Comparison of ENCODE assay signal across 13 cellular contexts in the genomic region with DNA sequence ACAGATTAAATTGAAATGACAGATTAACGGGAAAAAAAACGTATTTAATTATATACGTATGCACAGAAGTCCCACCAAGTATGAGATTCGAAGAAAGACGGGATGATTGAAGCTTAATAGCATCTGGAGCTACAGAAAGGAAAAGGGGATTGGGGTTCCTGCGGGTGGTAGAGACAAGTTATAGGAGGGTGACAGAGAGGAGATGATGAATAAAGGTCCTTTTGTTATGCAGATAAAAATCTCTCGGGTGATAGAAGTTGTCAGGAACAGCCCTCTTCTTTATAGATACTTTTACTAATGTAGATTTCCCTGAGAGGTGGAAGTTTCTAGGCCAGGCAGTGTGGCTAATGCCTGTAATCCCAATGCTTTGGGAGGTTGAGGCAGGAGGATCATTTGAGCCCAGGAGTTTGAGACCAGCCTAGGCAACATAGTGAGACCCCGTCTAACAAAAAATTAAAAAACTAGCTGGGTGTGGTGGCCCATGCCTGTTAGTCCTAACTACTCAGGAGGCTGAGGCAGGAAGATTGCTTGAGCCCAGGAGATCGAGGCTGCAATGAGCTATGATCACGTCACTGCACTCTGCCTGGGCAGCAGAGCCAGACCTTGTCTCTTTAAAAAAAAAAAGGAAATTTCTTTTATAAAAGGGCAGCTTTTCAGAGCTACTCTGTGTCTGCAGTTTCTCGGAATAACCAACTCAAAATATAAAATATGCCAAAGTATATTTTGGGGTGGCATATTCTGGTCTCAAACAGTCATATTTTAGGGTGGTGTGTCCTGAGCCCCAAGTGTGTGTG.
DNase-seq lines count a peak whose midpoint lies in the region; ATAC-seq and TF ChIP-seq lines count a peak whose summit lies in the region.
"Had no signal": no experiment of that assay in that cellular context is flagged by ENCODE, and none has a peak within 500 bp of the region (broad histone marks: within the 10 kb centered on the region; RNA-seq: fewer than 3 reads in every experiment).

No MANE protein-coding gene starts in this region.

- TF ChIP-seq POLR2A in HCT116 (IDR thresholded peaks at IDR 0.05; ENCODE audit: borderline replicate concordance, extremely low read depth, insufficient read depth, insufficient read length) = no peak
- no peak for TF ChIP-seq POLR2A in right lobe of liver (IDR thresholded peaks at IDR 0.05)

- H3K9ac ChIP-seq in HCT116 (ENCODE audit: low read length) = peak overlapping the region; percentile 79

- intact Hi-C loops in HCT116 (cut with micrococcal nuclease) = no loop called here
- intact Hi-C loops in activated T-helper 2 cell treated with anti-CD3 and anti-CD28 coated beads, Interferon-gamma antibody, Interleukin-2, Interleukin-4, amounts not matched to agents 10 μg/mL and 5 μg/mL and 100 μg/mL, durations not matched to agents 14 hours and 24 hours and 36 hours (cut with micrococcal nuclease) = no loop called here
- intact Hi-C loops in right lobe of liver (cut with DNase I) = no loop called here
- intact Hi-C loops in CD8-positive, alpha-beta T cell (cut with DNase I, micrococcal nuclease) = no loop called here

- RAD21 ChIA-PET in HCT116 (lab: Charles Lee; ENCODE audit: low non-redundant PET in 1 of 2, low total read pairs in 2 of 2, uncharacterized antibody in 2 of 2, unreplicated experiment in 2 of 2) = no interaction called here

- no peaks in the 10 kb centered on the region for H3K9me2 ChIP-seq in HCT116 (ENCODE audit: insufficient read depth)

- no TSS peak for BruUV-seq in HCT116 (replicated peaks; lab: Mats Ljungman, UMichigan)

- H3K4me2 ChIP-seq in HCT116 (ENCODE audit: low read length) = peak overlapping the region; percentile 93; the same call in 1 of the 2 replicates

- H3K9me3 Mint-ChIP-seq in activated T-helper 2 cell treated with anti-CD3 and anti-CD28 coated beads, Interferon-gamma antibody, Interleukin-2, Interleukin-4, amounts not matched to agents 10 μg/mL and 5 μg/mL and 100 μg/mL, durations not matched to agents 14 hours and 24 hours and 36 hours = no peaks in the 10 kb centered on the region
- H3K9me3 Mint-ChIP-seq in CD8-positive, alpha-beta T cell = no peaks in the 10 kb centered on the region

- no peak for TF ChIP-seq CTCF in HCT116 (IDR thresholded peaks at IDR 0.05 in 2 of 3, conservative IDR thresholded peaks at IDR 0.05 in 1 of 3; ENCODE audit: borderline replicate concordance in 1 of 3, insufficient read depth in 1 of 3, low read depth in 2 of 3, low read length in 2 of 3)
- TF ChIP-seq CTCF in right lobe of liver (IDR thresholded peaks at IDR 0.05) = no peak
- no peak for TF ChIP-seq CTCF in CD8-positive, alpha-beta T cell (IDR thresholded peaks at IDR 0.05)

- no peak overlapping the region for H3K4me3 Mint-ChIP-seq in activated T-helper 2 cell treated with anti-CD3 and anti-CD28 coated beads, Interferon-gamma antibody, Interleukin-2, Interleukin-4, amounts not matched to agents 10 μg/mL and 5 μg/mL and 100 μg/mL, durations not matched to agents 14 hours and 24 hours and 36 hours (ENCODE audit: low read depth)
- H3K4me3 Mint-ChIP-seq in CD8-positive, alpha-beta T cell = no peak overlapping the region
- H3K4me3 Mint-ChIP-seq: activated CD8-positive, alpha-beta memory T cell treated with anti-CD3 and anti-CD28 coated beads, Interleukin-2, amount 10 ng/mL, durations not matched to agents 7 days and 5 days had no signal

- no peaks in the 10 kb centered on the region for H4K20me1 ChIP-seq in HCT116 (ENCODE audit: insufficient read depth)

- peaks cover 47% of the 10 kb centered on the region for H3K36me3 Mint-ChIP-seq in activated T-helper 2 cell treated with anti-CD3 and anti-CD28 coated beads, Interferon-gamma antibody, Interleukin-2, Interleukin-4, amounts not matched to agents 10 μg/mL and 5 μg/mL and 100 μg/mL, durations not matched to agents 14 hours and 24 hours and 36 hours (ENCODE audit: low read depth)
- H3K36me3 Mint-ChIP-seq in CD8-positive, alpha-beta T cell = peaks cover 77% of the 10 kb centered on the region

- H3K36me3 ChIP-seq in HCT116 (ENCODE audit: control insufficient read depth in 1 of 2, insufficient read depth in 2 of 2, low read length in 2 of 2) (no peaks in the 10 kb centered on the region), right lobe of liver (peaks cover 0 to 9% (median 0%) of the 10 kb centered on the region in 4 donors)
- peaks cover 30% of the 10 kb centered on the region for H3K36me3 ChIP-seq in CD8-positive, alpha-beta T cell (ENCODE audit: insufficient read depth, low read length)

- H3K27me3 Mint-ChIP-seq in activated T-helper 2 cell treated with anti-CD3 and anti-CD28 coated beads, Interferon-gamma antibody, Interleukin-2, Interleukin-4, amounts not matched to agents 10 μg/mL and 5 μg/mL and 100 μg/mL, durations not matched to agents 14 hours and 24 hours and 36 hours (ENCODE audit: low read depth) = no peaks in the 10 kb centered on the region
- no peaks in the 10 kb centered on the region for H3K27me3 Mint-ChIP-seq in CD8-positive, alpha-beta T cell (ENCODE audit: low read depth)
- H3K27me3 Mint-ChIP-seq: activated CD8-positive, alpha-beta memory T cell treated with anti-CD3 and anti-CD28 coated beads, Interleukin-2, amount 10 ng/mL, durations not matched to agents 7 days and 5 days had no signal

- no peak for DNase-seq in HCT116 (ENCODE audit: low read depth, low spot score)
- no peak for DNase-seq in activated T-helper 2 cell treated with anti-CD3 and anti-CD28 coated beads, Interferon-gamma antibody, Interleukin-2, Interleukin-4, amounts not matched to agents 10 μg/mL and 5 μg/mL and 100 μg/mL, durations not matched to agents 14 hours and 24 hours and 36 hours (ENCODE audit: low spot score)
- DNase-seq in right lobe of liver = no peak
- no peak for DNase-seq in substantia nigra (lab: John Stamatoyannopoulos, UW)
- no peak for DNase-seq in HEK293T (ENCODE audit: extremely low spot score)
- no peak for DNase-seq in CD8-positive, alpha-beta T cell
- DNase-seq: activated CD8-positive, alpha-beta memory T cell treated with anti-CD3 and anti-CD28 coated beads, Interleukin-2, amount 10 ng/mL, durations not matched to agents 7 days and 5 days; body of pancreas; NCI-H1092 treated with DMSO at 0.1 percent for 48 hours; pancreas; T-helper 2 cell had no signal

- peak overlapping the region; percentile 96; the same call in 1 of the 2 replicates for H3K27ac ChIP-seq in HCT116 (ENCODE audit: low read depth, low read length)
- H3K27ac ChIP-seq in right lobe of liver = peak overlapping the region in 2 of 3 donors; percentile 81 to 88
- peak overlapping the region; percentile 82 for H3K27ac ChIP-seq in substantia nigra (ENCODE audit: low read depth, low read length, poor library complexity, severe bottlenecking)
- no peak overlapping the region for H3K27ac ChIP-seq in CD8-positive, alpha-beta T cell (ENCODE audit: low read depth, low read length)

- no peaks in the 10 kb centered on the region for H3K79me2 ChIP-seq in HCT116 (ENCODE audit: insufficient read depth, low read length)

- WGBS in right lobe of liver (ENCODE audit: insufficient coverage, low coverage, low lambda C conversion rate, missing lambda C conversion rate) = 88% methylated on average over 11 of the region's 11 CpGs

- H3K9me3 ChIP-seq in HCT116 (ENCODE audit: control insufficient read depth in 1 of 2, insufficient read depth in 1 of 2, low read depth in 1 of 2, low read length in 2 of 2) = no peaks in the 10 kb centered on the region
- no peaks in the 10 kb centered on the region for H3K9me3 ChIP-seq in right lobe of liver
- H3K9me3 ChIP-seq in CD8-positive, alpha-beta T cell (ENCODE audit: low read length) = no peaks in the 10 kb centered on the region
- H3K9me3 ChIP-seq: body of pancreas, pancreas had no signal

- CTCF ChIA-PET in HCT116 (lab: Charles Lee) = no interaction called here
- CTCF ChIA-PET in HEK293T (lab: Yijun Ruan, JAX) = interaction anchor here (0.7 kb wide), 1 partner anchor 53 kb away, joined by 4 read pairs; no protein-coding TSS in a partner anchor
- CTCF ChIA-PET in CD8-positive, alpha-beta T cell (lab: Charles Lee) = interaction anchor here (0.8 to 1.0 kb wide), 3 partner anchors 11 to 59 kb away, joined by 3 to 4 read pairs (median 4); no protein-coding TSS in a partner anchor

- peak overlapping the region; percentile 72 for H3K27ac Mint-ChIP-seq in activated T-helper 2 cell treated with anti-CD3 and anti-CD28 coated beads, Interferon-gamma antibody, Interleukin-2, Interleukin-4, amounts not matched to agents 10 μg/mL and 5 μg/mL and 100 μg/mL, durations not matched to agents 14 hours and 24 hours and 36 hours
- no peak overlapping the region for H3K27ac Mint-ChIP-seq in CD8-positive, alpha-beta T cell
- H3K27ac Mint-ChIP-seq: activated CD8-positive, alpha-beta memory T cell treated with anti-CD3 and anti-CD28 coated beads, Interleukin-2, amount 10 ng/mL, durations not matched to agents 7 days and 5 days had no signal

- H3K27me3 ChIP-seq in HCT116 (ENCODE audit: insufficient read depth, low read length) = no peaks in the 10 kb centered on the region
- no peaks in the 10 kb centered on the region for H3K27me3 ChIP-seq in right lobe of liver
- H3K27me3 ChIP-seq in CD8-positive, alpha-beta T cell (ENCODE audit: insufficient read depth, low read length) = no peaks in the 10 kb centered on the region
- H3K27me3 ChIP-seq: body of pancreas, pancreas had no signal

- H3K4me1 ChIP-seq in HCT116 (ENCODE audit: control insufficient read depth in 1 of 2, insufficient read depth in 2 of 2, low read length in 2 of 2) = peaks cover 47 to 79% of the 10 kb centered on the region in 2 experiments
- peaks cover 0 to 28% (median 10%) of the 10 kb centered on the region in 4 donors for H3K4me1 ChIP-seq in right lobe of liver
- no peaks in the 10 kb centered on the region for H3K4me1 ChIP-seq in CD8-positive, alpha-beta T cell (ENCODE audit: insufficient read depth, low read length)

- no peak overlapping the region for H2AFZ ChIP-seq in HCT116 (ENCODE audit: low read depth, low read length, poor library complexity, severe bottlenecking)

- H3K4me1 Mint-ChIP-seq in activated T-helper 2 cell treated with anti-CD3 and anti-CD28 coated beads, Interferon-gamma antibody, Interleukin-2, Interleukin-4, amounts not matched to agents 10 μg/mL and 5 μg/mL and 100 μg/mL, durations not matched to agents 14 hours and 24 hours and 36 hours (ENCODE audit: low read depth) = peaks cover 9% of the 10 kb centered on the region
- peaks cover 7% of the 10 kb centered on the region for H3K4me1 Mint-ChIP-seq in CD8-positive, alpha-beta T cell (ENCODE audit: low read depth)

- ATAC-seq in HCT116 (no peak), right lobe of liver (no peak), HG03457 (IDR thresholded peaks at IDR 0.05; ENCODE audit: unreplicated experiment) (no peak)
- ATAC-seq in CD8-positive, alpha-beta T cell = no peak
- no peak for ATAC-seq in activated CD4-positive, CD25-positive, alpha-beta regulatory T cell treated with anti-CD3 and anti-CD28 coated beads, Interleukin-2, amount 50 U/mL, for 24 hours
- ATAC-seq: activated CD8-positive, alpha-beta memory T cell treated with anti-CD3 and anti-CD28 coated beads, Interleukin-2, amount 10 ng/mL, durations not matched to agents 7 days and 5 days had no signal

- H3K4me3 ChIP-seq in HCT116 (replicated peaks in 1 of 2; ENCODE audit: low read depth in 1 of 2, low read length in 2 of 2) (no peak overlapping the region), right lobe of liver (no peak overlapping the region)
- H3K4me3 ChIP-seq in CD8-positive, alpha-beta T cell (ENCODE audit: low read depth, low read length) = no peak overlapping the region
- H3K4me3 ChIP-seq: body of pancreas, pancreas had no signal

- POLR2A ChIA-PET in HCT116 (lab: Charles Lee) = no interaction called here
- POLR2A ChIA-PET in HEK293T (lab: Yijun Ruan, JAX) = no interaction called here
- POLR2A ChIA-PET in CD8-positive, alpha-beta T cell (lab: Charles Lee) = interaction anchor here (0.6 kb wide), 1 partner anchor 75 kb away, joined by 3 read pairs; no protein-coding TSS in a partner anchor

- TF ChIP-seq RAD21 in HCT116 (IDR thresholded peaks at IDR 0.05; ENCODE audit: low read depth) = no peak
